Comparison of ENCODE assay signal across 8 cellular contexts in genomic region chr5:150780816-150781221, GRCh38. TPM values are rescaled to one million over a fixed set of nuclear protein-coding genes. Genes with fewer than 3 reads are reported as not detected.
DNase-seq lines count a peak whose midpoint lies in the region; ATAC-seq and TF ChIP-seq lines count a peak whose summit lies in the region.

No MANE protein-coding gene starts in this region.

- no peaks in the 10 kb centered on the region for H3K79me2 ChIP-seq in OCI-LY7 (ENCODE audit: insufficient read depth, low read depth, low read length)

- H3K9me3 ChIP-seq in T-helper 17 cell (ENCODE audit: control insufficient read depth, low read length, poor library complexity, severe bottlenecking): no peaks in the 10 kb centered on the region
- H3K9me3 ChIP-seq in OCI-LY7 (ENCODE audit: low read length): no peaks in the 10 kb centered on the region

- H3K4me3 ChIP-seq in OCI-LY7 (ENCODE audit: low read depth, low read length, poor library complexity, severe bottlenecking): no peak overlapping the region

- peaks cover 39% of the 10 kb centered on the region for H3K4me1 Mint-ChIP-seq in T-helper 17 cell
- H3K4me1 Mint-ChIP-seq in stimulated activated naive B cell treated with anti-CD40 and anti-IgM and Interleukin-4, amounts not matched to agents 10 μg/mL and 1 μg/mL and 100 μg/mL, for 72 hours: peaks cover 45 to 71% of the 10 kb centered on the region in 2 donors

- CTCF ChIA-PET in OCI-LY7 (lab: Charles Lee; ENCODE audit: unreplicated experiment): no interaction called here

- H3K27ac ChIP-seq in OCI-LY7 (ENCODE audit: low read depth, low read length, poor library complexity, severe bottlenecking): no peak overlapping the region

- peaks cover 0 to 1% of the 10 kb centered on the region in 2 donors for H3K9me3 Mint-ChIP-seq in stimulated activated naive B cell treated with anti-CD40 and anti-IgM and Interleukin-4, amounts not matched to agents 10 μg/mL and 1 μg/mL and 100 μg/mL, for 72 hours

- H3K4me2 ChIP-seq in OCI-LY7 (ENCODE audit: low read length): no peak overlapping the region

- BruUV-seq in OCI-LY7 (replicated peaks; lab: Mats Ljungman, UMichigan): no TSS peak

- no peaks in the 10 kb centered on the region for H3K27me3 Mint-ChIP-seq in T-helper 17 cell
- peaks cover 38 to 39% of the 10 kb centered on the region in 2 donors for H3K27me3 Mint-ChIP-seq in stimulated activated naive B cell treated with anti-CD40 and anti-IgM and Interleukin-4, amounts not matched to agents 10 μg/mL and 1 μg/mL and 100 μg/mL, for 72 hours

- H3K4me3 Mint-ChIP-seq in T-helper 17 cell: no peak overlapping the region
- H3K4me3 Mint-ChIP-seq in stimulated activated naive B cell treated with anti-CD40 and anti-IgM and Interleukin-4, amounts not matched to agents 10 μg/mL and 1 μg/mL and 100 μg/mL, for 72 hours: peak overlapping the region in 1 of 2 donors; percentile 96

- DNase-seq in HCEC 1CT: peak; percentile 93
- no peak for DNase-seq in T-helper 17 cell
- peak; percentile 55 for DNase-seq in fibroblast of peridontal ligament (ENCODE audit: extremely low read depth)
- DNase-seq in stimulated activated naive B cell treated with anti-CD40 and anti-IgM and Interleukin-4, amounts not matched to agents 10 μg/mL and 1 μg/mL and 100 μg/mL, for 72 hours: no peak
- DNase-seq in mucosa of gallbladder (ENCODE audit: low spot score): no peak
- DNase-seq in OCI-LY7 (ENCODE audit: low spot score): no peak
- no peak for DNase-seq in HPDE6-E6E7 (ENCODE audit: extremely low spot score)

- POLR2A ChIA-PET in OCI-LY7 (lab: Charles Lee): interaction anchor here (0.6 kb wide), 1 partner anchor 444 kb away, joined by 3 read pairs; no protein-coding TSS in a partner anchor

- no peaks in the 10 kb centered on the region for H3K9me2 ChIP-seq in OCI-LY7 (ENCODE audit: insufficient read depth, low read length)

- no peak overlapping the region for H2AFZ ChIP-seq in OCI-LY7 (ENCODE audit: low read length)

- H4K20me1 ChIP-seq in OCI-LY7 (ENCODE audit: insufficient read depth, low read length): no peaks in the 10 kb centered on the region

- H3K36me3 Mint-ChIP-seq in T-helper 17 cell (ENCODE audit: low read depth): no peaks in the 10 kb centered on the region
- H3K36me3 Mint-ChIP-seq in stimulated activated naive B cell treated with anti-CD40 and anti-IgM and Interleukin-4, amounts not matched to agents 10 μg/mL and 1 μg/mL and 100 μg/mL, for 72 hours: peaks cover 22 to 47% of the 10 kb centered on the region in 2 donors

- no peak for TF ChIP-seq CTCF in OCI-LY7 (conservative IDR thresholded peaks at IDR 0.05; ENCODE audit: low read length)

- H3K36me3 ChIP-seq in OCI-LY7 (ENCODE audit: insufficient read depth, low read length): no peaks in the 10 kb centered on the region

- ATAC-seq in T-helper 17 cell: no peak
- ATAC-seq in stimulated activated naive B cell treated with anti-CD40 and anti-IgM and Interleukin-4, amounts not matched to agents 10 μg/mL and 1 μg/mL and 100 μg/mL, for 72 hours (replicated peaks): peak in 1 of 2 donors; percentile 1
- no peak for ATAC-seq in HG02840 (IDR thresholded peaks at IDR 0.05; ENCODE audit: low FRiP score, unreplicated experiment)

- H3K27ac Mint-ChIP-seq in T-helper 17 cell: peak overlapping the region; percentile 88
- peak overlapping the region; percentile 20 for H3K27ac Mint-ChIP-seq in stimulated activated naive B cell treated with anti-CD40 and anti-IgM and Interleukin-4, amounts not matched to agents 10 μg/mL and 1 μg/mL and 100 μg/mL, for 72 hours

- H3K4me1 ChIP-seq in OCI-LY7 (ENCODE audit: insufficient read depth, low read length, poor library complexity, severe bottlenecking): no peaks in the 10 kb centered on the region

- intact Hi-C loops in OCI-LY7 (cut with micrococcal nuclease; ENCODE audit: unreplicated experiment): no loop called here

RNA-seq across cellular contexts. Expression of gene SMIM3, which starts 2.3 kb away (rescaled TPM):
- total RNA-seq in T-helper 17 cell (10 to 100 TPM in 1 of 2 donors, 1 to 10 TPM in 1; 3.9 to 24.0 TPM), mucosa of gallbladder (9.5 TPM), OCI-LY7 (2022) (not detected in 2 replicates)
- not detected in 2 replicates for total RNA-seq in OCI-LY7 (2014; rRNA removed; shearing (Covaris generic))

RNA-seq across cellular contexts. Expression of gene DCTN4, which starts 22.0 kb away (rescaled TPM):
- 10 to 100 TPM; 73.5 to 88.0 TPM for total RNA-seq in T-helper 17 cell
- total RNA-seq in mucosa of gallbladder: 69.4 TPM
- total RNA-seq in OCI-LY7 (2014; rRNA removed; shearing (Covaris generic)): 12.6 and 18.9 TPM in 2 replicates
- total RNA-seq in OCI-LY7 (2022): 22.4 and 28.3 TPM in 2 replicates

Comparison
In these comparisons a context has a peak if more than half of its experiments do, and no peak if none do; other contexts are left out.
1. DNase-seq: peak in HCEC 1CT (single experiment) and fibroblast of peridontal ligament (single experiment); none in T-helper 17 cell (0 of 3), stimulated activated naive B cell treated with anti-CD40 and anti-IgM and Interleukin-4, amounts not matched to agents 10 μg/mL and 1 μg/mL and 100 μg/mL, for 72 hours (single experiment), mucosa of gallbladder (single experiment), OCI-LY7 (single experiment) and HPDE6-E6E7 (single experiment).
2. RNA of gene SMIM3, which starts 2.3 kb away (total RNA-seq): 3.9 to 24.0 TPM in T-helper 17 cell and 9.5 TPM in mucosa of gallbladder (single experiment); not detected in OCI-LY7; every median in the first group is over 4 times any median in the second.